Comparison of ENCODE assay signal across 8 cellular contexts in the genomic region with DNA sequence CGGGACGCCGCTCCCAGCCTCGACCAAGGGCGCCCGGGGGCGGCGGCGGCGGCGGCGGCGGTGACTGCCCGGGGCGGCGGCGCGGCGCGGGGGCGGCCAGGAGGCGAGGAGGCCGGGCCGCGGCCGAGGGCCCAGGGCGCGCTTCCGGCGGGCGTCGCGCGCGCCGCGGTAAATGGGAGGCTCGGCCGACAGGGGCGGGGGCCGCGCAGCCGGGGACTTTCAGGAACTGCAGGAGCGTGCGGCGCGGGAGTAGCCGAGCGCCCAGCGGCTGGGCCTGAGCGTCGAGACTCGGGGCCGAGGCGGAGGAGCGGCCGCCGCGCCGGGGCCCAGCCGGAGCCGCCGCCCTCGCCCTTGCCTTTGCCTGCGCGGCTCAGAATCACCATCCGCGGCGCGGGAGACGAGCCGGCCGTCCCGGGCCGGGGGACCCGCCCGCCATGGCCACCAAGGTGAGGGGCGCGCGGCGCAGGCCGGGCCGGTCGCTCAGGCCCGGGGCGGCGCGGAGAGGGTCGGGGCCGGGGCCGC. TPM values are rescaled to one million over a fixed set of nuclear protein-coding genes. Genes with fewer than 3 reads are reported as not detected.
DNase-seq lines count a peak whose midpoint lies in the region; ATAC-seq and TF ChIP-seq lines count a peak whose summit lies in the region.

Gene SNX9 (plus strand): TSS at position 246 of the 522 bp plus-strand sequence. CDS start 189 bp downstream, at position 435.

- DNase-seq in CD8-positive, alpha-beta memory T cell, result peak; percentile 40 to 73 (median 51)
- DNase-seq in RPMI8226 (peak; percentile 89), activated gamma-delta T cell (lab: John Stamatoyannopoulos, UW) (peak; percentile 46), fibroblast of villous mesenchyme (ENCODE audit: low read depth) (peak; percentile 79), nephron progenitor cell (peak; percentile 81), suprapubic skin (ENCODE audit: low spot score in 2 of 2) (peak; percentile 84 to 85)

- peaks cover 14% of the 10 kb centered on the region for H3K4me1 ChIP-seq in CD8-positive, alpha-beta memory T cell (ENCODE audit: insufficient read depth, low read length)
- peaks cover 20% of the 10 kb centered on the region for H3K4me1 ChIP-seq in suprapubic skin

- no peaks in the 10 kb centered on the region for H3K9me3 ChIP-seq in CD8-positive, alpha-beta memory T cell (ENCODE audit: low read length)
- H3K9me3 ChIP-seq in suprapubic skin, result no peaks in the 10 kb centered on the region

- no peaks in the 10 kb centered on the region for H3K9me3 Mint-ChIP-seq in CD8-positive, alpha-beta memory T cell
- peaks cover 16% of the 10 kb centered on the region for H3K9me3 Mint-ChIP-seq in nephron progenitor cell

- TF ChIP-seq CTCF in fibroblast of villous mesenchyme (IDR thresholded peaks at IDR 0.05; ENCODE audit: insufficient read depth, low read depth, low read length) (no peak), nephron progenitor cell (IDR thresholded peaks at IDR 0.05) (no peak), suprapubic skin (IDR thresholded peaks at IDR 0.05) (peak in 1 of 2 donors; percentile 10)

- H3K36me3 ChIP-seq in CD8-positive, alpha-beta memory T cell (ENCODE audit: insufficient read depth, low read length), result no peaks in the 10 kb centered on the region
- H3K36me3 ChIP-seq in suprapubic skin, result no peaks in the 10 kb centered on the region

- peak within 1 kb of the TSS; percentile 94 to 98 (median 98) for H3K27ac Mint-ChIP-seq in CD8-positive, alpha-beta memory T cell
- H3K27ac Mint-ChIP-seq in nephron progenitor cell, result peak within 1 kb of the TSS; percentile 98

- POLR2A ChIA-PET in CD8-positive, alpha-beta memory T cell (lab: Charles Lee), result no interaction called here

- peaks cover 0 to 4% (median 0%) of the 10 kb centered on the region in 3 donors for H3K36me3 Mint-ChIP-seq in CD8-positive, alpha-beta memory T cell
- peaks cover 11% of the 10 kb centered on the region for H3K36me3 Mint-ChIP-seq in nephron progenitor cell (ENCODE audit: low read depth)

- H3K27me3 Mint-ChIP-seq in CD8-positive, alpha-beta memory T cell, result peaks cover 8% of the 10 kb centered on the region in 2 donors
- peaks cover 11% of the 10 kb centered on the region for H3K27me3 Mint-ChIP-seq in nephron progenitor cell (ENCODE audit: low read depth, poor library complexity)

- no peak for TF ChIP-seq EP300 in suprapubic skin (IDR thresholded peaks at IDR 0.05)

- peaks cover 21 to 32% (median 24%) of the 10 kb centered on the region in 3 donors for H3K4me1 Mint-ChIP-seq in CD8-positive, alpha-beta memory T cell
- H3K4me1 Mint-ChIP-seq in nephron progenitor cell, result peaks cover 33% of the 10 kb centered on the region

- CTCF ChIA-PET in CD8-positive, alpha-beta memory T cell (lab: Charles Lee), result no interaction called here

- no peaks in the 10 kb centered on the region for H3K27me3 ChIP-seq in CD8-positive, alpha-beta memory T cell (ENCODE audit: insufficient read depth, low read length, poor library complexity, severe bottlenecking)
- no peaks in the 10 kb centered on the region for H3K27me3 ChIP-seq in suprapubic skin

- WGBS in suprapubic skin, result no CpG with 5 or more reads among the region's 91 CpGs

- ATAC-seq in GM19438 (IDR thresholded peaks at IDR 0.05; ENCODE audit: low read depth, unreplicated experiment), result peak; percentile 58
- peak; percentile 63 for ATAC-seq in HG03521 (IDR thresholded peaks at IDR 0.05; ENCODE audit: unreplicated experiment)

- peak within 1 kb of the TSS; percentile 64 for H3K4me3 ChIP-seq in CD8-positive, alpha-beta memory T cell (ENCODE audit: low read length)
- peak within 1 kb of the TSS; percentile 87 for H3K4me3 ChIP-seq in fibroblast of villous mesenchyme (ENCODE audit: low read depth, low read length)
- peak within 1 kb of the TSS; percentile 85 for H3K4me3 ChIP-seq in suprapubic skin

- peak within 1 kb of the TSS; percentile 91 to 97 (median 96) for H3K4me3 Mint-ChIP-seq in CD8-positive, alpha-beta memory T cell
- H3K4me3 Mint-ChIP-seq in nephron progenitor cell, result peak within 1 kb of the TSS; percentile 97

- H3K27ac ChIP-seq in CD8-positive, alpha-beta memory T cell (ENCODE audit: low read depth, low read length), result peak within 1 kb of the TSS; percentile 83
- H3K27ac ChIP-seq in suprapubic skin, result peak within 1 kb of the TSS; percentile 99

- TF ChIP-seq POLR2A in suprapubic skin (IDR thresholded peaks at IDR 0.05), result peak; percentile 40 to 89

RNA-seq across cellular contexts. Expression of gene SNX9, which starts in this region (rescaled TPM):
- total RNA-seq in CD8-positive, alpha-beta memory T cell, result 10 to 100 TPM; 60.3 to 60.5 TPM
- 11.9 TPM for polyA plus RNA-seq in CD8-positive, alpha-beta memory T cell
- total RNA-seq in fibroblast of villous mesenchyme, result 37.6 and 39.6 TPM in 2 replicates
- 10 to 100 TPM; 30.4 to 44.2 (median 35.8) TPM for total RNA-seq in suprapubic skin

Comparison
In these comparisons a context has a peak if more than half of its experiments do, and no peak if none do; other contexts are left out.
1. Peak in every context shown above with its lines: DNase-seq, ATAC-seq, H3K4me3 ChIP-seq and H3K27ac ChIP-seq.